In genomic region chr4:1246111-1246881, GRCh38 we compare ENCODE assay signal across 8 cellular contexts. TPM values are rescaled to one million over a fixed set of nuclear protein-coding genes. Genes with fewer than 3 reads are reported as not detected.
DNase-seq lines count a peak whose midpoint lies in the region; ATAC-seq and TF ChIP-seq lines count a peak whose summit lies in the region.

No MANE protein-coding gene starts in this region.

- H2AFZ ChIP-seq in KMS-11 (ENCODE audit: low read depth) = no peak overlapping the region

- peak overlapping the region; percentile 51; the same call in 1 of the 2 replicates for H3K4me2 ChIP-seq in KMS-11

- peaks cover 49% of the 10 kb centered on the region for H3K4me1 Mint-ChIP-seq in CD14-positive monocyte
- H3K4me1 Mint-ChIP-seq in naive B cell = peaks cover 44 to 69% (median 64%) of the 10 kb centered on the region in 3 donors

- H3K36me3 ChIP-seq in KMS-11 (ENCODE audit: insufficient read depth) (no peaks in the 10 kb centered on the region), duodenal mucosa (ENCODE audit: control insufficient read depth in 1 of 2, insufficient read depth in 2 of 2, low read length in 2 of 2) (peaks cover under 1 to 6% of the 10 kb centered on the region in 2 donors)

- no peaks in the 10 kb centered on the region for H3K4me1 ChIP-seq in KMS-11 (ENCODE audit: low read depth, poor library complexity, severe bottlenecking)
- peaks cover 67 to 77% of the 10 kb centered on the region in 2 donors for H3K4me1 ChIP-seq in duodenal mucosa (ENCODE audit: control insufficient read depth in 1 of 2, insufficient read depth in 2 of 2, low read length in 2 of 2)

- TF ChIP-seq CTCF in CD14-positive monocyte (IDR thresholded peaks at IDR 0.05) = no peak
- TF ChIP-seq CTCF in KMS-11 (conservative IDR thresholded peaks at IDR 0.05; ENCODE audit: low read depth, low read length) = no peak

- no peak overlapping the region for H3K27ac ChIP-seq in KMS-11
- H3K27ac ChIP-seq in duodenal mucosa (ENCODE audit: low read depth, low read length) = peak overlapping the region; percentile 11

- intact Hi-C loops in CD14-positive monocyte (cut with micrococcal nuclease) = loop anchor here (5.0 kb wide), 5 partner anchors 41 to 626 kb away; partner anchors contain the start of genes NSD2 (in 2 of the 2) and MAEA (in 1 of the 2)

- H3K27me3 Mint-ChIP-seq in CD14-positive monocyte (ENCODE audit: low read depth in 3 of 3) (peaks cover 0 to 4% (median 0%) of the 10 kb centered on the region in 3 donors), naive B cell (no peaks in the 10 kb centered on the region)

- H3K27ac Mint-ChIP-seq in CD14-positive monocyte = peak overlapping the region; percentile 8 to 94 (median 91)
- H3K27ac Mint-ChIP-seq in naive B cell = peak overlapping the region in 4 of 6 donors; percentile 53 to 96 (median 91)

- no peaks in the 10 kb centered on the region for H3K27me3 ChIP-seq in KMS-11 (ENCODE audit: insufficient read depth, low read depth)
- H3K27me3 ChIP-seq in duodenal mucosa (ENCODE audit: control insufficient read depth in 1 of 2, insufficient read depth in 2 of 2, low read length in 2 of 2) = no peaks in the 10 kb centered on the region

- no peak overlapping the region for H3K9ac ChIP-seq in KMS-11
- H3K9ac ChIP-seq in duodenal mucosa (ENCODE audit: low read depth in 1 of 2, low read length in 2 of 2) = peak overlapping the region; percentile 85 to 89

- H3K9me3 ChIP-seq in duodenal mucosa (ENCODE audit: control insufficient read depth in 1 of 2, low read length in 2 of 2) = peaks cover 0 to 2% of the 10 kb centered on the region in 2 donors

- H3K4me3 ChIP-seq in KMS-11 (IDR thresholded peaks at IDR 0.05; ENCODE audit: insufficient read depth, low read depth, low read length) (no peak overlapping the region), duodenal mucosa (ENCODE audit: low read depth in 1 of 2, low read length in 2 of 2) (peak overlapping the region; percentile 81 to 82)

- no peaks in the 10 kb centered on the region for H4K20me1 ChIP-seq in KMS-11 (ENCODE audit: insufficient read depth)

- H3K79me2 ChIP-seq in KMS-11 (ENCODE audit: insufficient read depth, low read depth) = peaks cover 56% of the 10 kb centered on the region

- H3K9me3 Mint-ChIP-seq in CD14-positive monocyte (peaks cover 0 to 6% (median 6%) of the 10 kb centered on the region in 7 donors), naive B cell (no peaks in the 10 kb centered on the region)

- H3K36me3 Mint-ChIP-seq in CD14-positive monocyte (peaks cover 4 to 28% of the 10 kb centered on the region in 2 donors), naive B cell (no peaks in the 10 kb centered on the region)

- H3K4me3 Mint-ChIP-seq in CD14-positive monocyte = peak overlapping the region; percentile 91 to 94
- H3K4me3 Mint-ChIP-seq in naive B cell = peak overlapping the region; percentile 84 to 94 (median 90)

- ATAC-seq in naive B cell (ENCODE audit: low read depth in 2 of 2) (no peak), HG03521 (IDR thresholded peaks at IDR 0.05; ENCODE audit: unreplicated experiment) (no peak), GM21619 (IDR thresholded peaks at IDR 0.05; ENCODE audit: unreplicated experiment) (no peak), HG03097 (IDR thresholded peaks at IDR 0.05; ENCODE audit: low FRiP score, unreplicated experiment) (no peak), HG03196 (IDR thresholded peaks at IDR 0.05; ENCODE audit: unreplicated experiment) (no peak)

- peak; percentile 44 for DNase-seq in CD14-positive monocyte (ENCODE audit: low spot score)
- no peak for DNase-seq in naive B cell

RNA-seq across cellular contexts. Expression of gene CTBP1, which starts 2.6 kb away (rescaled TPM):
- polyA plus RNA-seq in CD14-positive monocyte (10 to 100 TPM; 21.3 to 42.1 TPM), naive B cell (ENCODE audit: low read depth in 6 of 6) (10 to 100 TPM; 46.4 to 98.8 (median 79.8) TPM)

RNA-seq across cellular contexts. Expression of gene MAEA, which starts 43.4 kb away (rescaled TPM):
- 10 to 100 TPM; 34.3 to 37.7 TPM for polyA plus RNA-seq in CD14-positive monocyte
- polyA plus RNA-seq in naive B cell (ENCODE audit: low read depth in 6 of 6) = 10 to 100 TPM; 45.7 to 72.6 (median 57.1) TPM
